8 cellular contexts compared by ENCODE assay signal in genomic region chr7:100271716-100272537, GRCh38. TPM values are rescaled to one million over a fixed set of nuclear protein-coding genes. Genes with fewer than 3 reads are reported as not detected.
DNase-seq lines count a peak whose midpoint lies in the region; ATAC-seq and TF ChIP-seq lines count a peak whose summit lies in the region.

No MANE protein-coding gene starts in this region.

- CTCF ChIA-PET in IMR-90 (lab: Yijun Ruan, JAX) = interaction anchor here (0.6 kb wide), 1 partner anchor 109 kb away, joined by 3 read pairs; no protein-coding TSS in a partner anchor
- CTCF ChIA-PET in OCI-LY7 (lab: Charles Lee; ENCODE audit: unreplicated experiment) = no interaction called here

- H3K4me2 ChIP-seq in IMR-90 (ENCODE audit: low read depth, low read length) = peak overlapping the region; percentile 61
- peak overlapping the region; percentile 66 for H3K4me2 ChIP-seq in OCI-LY7 (ENCODE audit: low read length)

- H3K18ac ChIP-seq in IMR-90 (ENCODE audit: low read depth, low read length) = no peak overlapping the region; the same call in 1 of the 2 replicates

- dilution Hi-C loops in IMR-90 (cut with HindIII; ENCODE audit: low sequenced_read_pairs, unreplicated experiment) = no loop called here

- peaks cover 13 to 25% of the 10 kb centered on the region in 2 experiments; a peak in 3 of 4 replicates for H3K79me1 ChIP-seq in IMR-90 (ENCODE audit: low read depth in 1 of 2, low read length in 2 of 2)

- H3K36me3 Mint-ChIP-seq in activated T-cell treated with anti-CD3 and anti-CD28 coated beads, Interleukin-2, amount 50 U/mL, for 24 hours (ENCODE audit: low read depth) = peaks cover 4% of the 10 kb centered on the region

- TF ChIP-seq CTCF in IMR-90 (conservative IDR thresholded peaks at IDR 0.05; ENCODE audit: low read depth, low read length) (peak; percentile 35; the same call in 1 of the 2 replicates), OCI-LY7 (conservative IDR thresholded peaks at IDR 0.05; ENCODE audit: low read length) (peak; percentile 39)

- H4K5ac ChIP-seq in IMR-90 (ENCODE audit: low read depth, low read length) = peak overlapping the region; percentile 16; the same call in 1 of the 2 replicates

- H2BK15ac ChIP-seq in IMR-90 (ENCODE audit: low read depth, low read length) = no peak overlapping the region; the same call in 2 of the 3 replicates

- H3K36me3 ChIP-seq in IMR-90 (ENCODE audit: control insufficient read depth, insufficient read depth, low read length) (no peaks in the 10 kb centered on the region; the same call in 1 of the 2 replicates), OCI-LY7 (ENCODE audit: insufficient read depth, low read length) (no peaks in the 10 kb centered on the region), muscle layer of colon (ENCODE audit: insufficient read depth, low read length) (no peaks in the 10 kb centered on the region)

- POLR2A ChIA-PET in IMR-90 (lab: Charles Lee; ENCODE audit: unreplicated experiment) (no interaction called here), OCI-LY7 (lab: Charles Lee) (no interaction called here)

- no peak overlapping the region for H2AK5ac ChIP-seq in IMR-90 (ENCODE audit: low read depth, low read length)

- H3K4me3 ChIP-seq in IMR-90 (ENCODE audit: insufficient read depth, low read depth, low read length) (peak overlapping the region; percentile 97), OCI-LY7 (ENCODE audit: low read depth, low read length, poor library complexity, severe bottlenecking) (peak overlapping the region; percentile 77), muscle layer of colon (ENCODE audit: low read depth in 1 of 2, low read length in 2 of 2) (peak overlapping the region; percentile 49 to 52)

- peak overlapping the region; percentile 69 to 71; a peak in 3 of 4 replicates for H4K8ac ChIP-seq in IMR-90 (ENCODE audit: low read depth in 2 of 2, low read length in 2 of 2)

- peak overlapping the region; percentile 75 for H3K4me3 Mint-ChIP-seq in activated T-cell treated with anti-CD3 and anti-CD28 coated beads, Interleukin-2, amount 50 U/mL, for 24 hours

- H2BK120ac ChIP-seq in IMR-90 (ENCODE audit: low read depth, low read length) = peak overlapping the region; percentile 48; the same call in 1 of the 2 replicates

- no peak overlapping the region for H3K56ac ChIP-seq in IMR-90 (ENCODE audit: extremely low read depth, insufficient read depth, low read length)

- no peaks in the 10 kb centered on the region for H3K27me3 Mint-ChIP-seq in activated T-cell treated with anti-CD3 and anti-CD28 coated beads, Interleukin-2, amount 50 U/mL, for 24 hours

- H3K9me1 ChIP-seq in IMR-90 (ENCODE audit: insufficient read depth, low read length) = no peaks in the 10 kb centered on the region

- DNase-seq in DMS153 (lab: John Stamatoyannopoulos, UW) = peak; percentile 94
- peak; percentile 93 for DNase-seq in IMR-90
- peak; percentile 97 for DNase-seq in OCI-LY7 (ENCODE audit: low spot score)
- DNase-seq in activated T-cell treated with anti-CD3 and anti-CD28 coated beads, Interleukin-2, amount 50 U/mL, for 24 hours = peak; percentile 98
- peak; percentile 96 for DNase-seq in stimulated activated CD8-positive, alpha-beta memory T cell treated with anti-CD3 and anti-CD28 coated beads, Interleukin-7, amount 100 ng/mL, for 1 hour (ENCODE audit: low read depth in 2 of 2)

- H3K23ac ChIP-seq in IMR-90 (ENCODE audit: low read depth, low read length) = peak overlapping the region; percentile 87

- TF ChIP-seq RAD21 in IMR-90 (IDR thresholded peaks at IDR 0.05; ENCODE audit: low read length) = no peak

- H3K27ac ChIP-seq in IMR-90 (ENCODE audit: insufficient read depth, low read length) = peak overlapping the region; percentile 36; the same call in 1 of the 2 replicates
- no peak overlapping the region for H3K27ac ChIP-seq in OCI-LY7 (ENCODE audit: low read depth, low read length, poor library complexity, severe bottlenecking)
- peak overlapping the region; percentile 34 for H3K27ac ChIP-seq in muscle layer of colon (ENCODE audit: low read depth, low read length)

- H3K9me2 ChIP-seq in OCI-LY7 (ENCODE audit: insufficient read depth, low read length) = no peaks in the 10 kb centered on the region

- H3K4me1 ChIP-seq in IMR-90 (ENCODE audit: control insufficient read depth, insufficient read depth, low read length) (peaks cover 3% of the 10 kb centered on the region; the same call in 1 of the 2 replicates), OCI-LY7 (ENCODE audit: insufficient read depth, low read length, poor library complexity, severe bottlenecking) (peaks cover 9% of the 10 kb centered on the region), muscle layer of colon (ENCODE audit: insufficient read depth, low read length) (no peaks in the 10 kb centered on the region)

- H3K27me3 ChIP-seq in IMR-90 (ENCODE audit: control insufficient read depth, insufficient read depth, low read length) (no peaks in the 10 kb centered on the region), muscle layer of colon (ENCODE audit: control insufficient read depth in 1 of 2, insufficient read depth in 2 of 2, low read length in 2 of 2) (no peaks in the 10 kb centered on the region)

- H3K27ac Mint-ChIP-seq in activated T-cell treated with anti-CD3 and anti-CD28 coated beads, Interleukin-2, amount 50 U/mL, for 24 hours = peak overlapping the region; percentile 61

- peak overlapping the region; percentile 77 for H3K4ac ChIP-seq in IMR-90 (ENCODE audit: low read depth, low read length)

- H3K9ac ChIP-seq in IMR-90 (ENCODE audit: low read depth, low read length) = peak overlapping the region; percentile 56
- no peak overlapping the region for H3K9ac ChIP-seq in muscle layer of colon (ENCODE audit: low read length)

- in situ Hi-C loops in IMR-90 (cut with MboI; ENCODE audit: low sequenced_read_pairs) = no loop called here

- H2AFZ ChIP-seq in IMR-90 (replicated peaks; ENCODE audit: low read length, poor library complexity) = peak overlapping the region; percentile 94
- H2AFZ ChIP-seq in OCI-LY7 (ENCODE audit: low read length) = 0 out of 2 replicates have a peak overlapping the region, but pooled peaks have one; percentile 63

- peaks cover 15% of the 10 kb centered on the region for H3K4me1 Mint-ChIP-seq in activated T-cell treated with anti-CD3 and anti-CD28 coated beads, Interleukin-2, amount 50 U/mL, for 24 hours (ENCODE audit: low read depth)

- no peaks in the 10 kb centered on the region for H3K79me2 ChIP-seq in OCI-LY7 (ENCODE audit: insufficient read depth, low read depth, low read length)

- intact Hi-C loops in IMR-90 (cut with micrococcal nuclease) = no loop called here
- intact Hi-C loops in OCI-LY7 (cut with micrococcal nuclease; ENCODE audit: unreplicated experiment) = no loop called here

- no peak for TF ChIP-seq POLR2A in IMR-90 (IDR thresholded peaks at IDR 0.05; ENCODE audit: low read depth, low read length)

- ATAC-seq in GM21528 (IDR thresholded peaks at IDR 0.05; ENCODE audit: low FRiP score, unreplicated experiment) (peak; percentile 95), IMR-90 (ENCODE audit: low read depth) (peak; percentile 90), esophagus mucosa (peak; percentile 88)

- no peaks in the 10 kb centered on the region for H3K9me3 Mint-ChIP-seq in activated T-cell treated with anti-CD3 and anti-CD28 coated beads, Interleukin-2, amount 50 U/mL, for 24 hours

- H4K20me1 ChIP-seq in IMR-90 (ENCODE audit: insufficient read depth, low read length) (peaks cover 23% of the 10 kb centered on the region), OCI-LY7 (ENCODE audit: insufficient read depth, low read length) (no peaks in the 10 kb centered on the region)

- H2AK9ac ChIP-seq in IMR-90 (replicated peaks; ENCODE audit: low read depth, low read length, poor library complexity) = peak overlapping the region; percentile 76

- no peak overlapping the region; the same call in 1 of the 2 replicates for H3K14ac ChIP-seq in IMR-90 (replicated peaks; ENCODE audit: low read depth, low read length)

- no peak overlapping the region for H2BK20ac ChIP-seq in IMR-90 (ENCODE audit: low read depth, low read length)

- H3K9me3 ChIP-seq in IMR-90 (ENCODE audit: control insufficient read depth, insufficient read depth, low read length) = no peaks in the 10 kb centered on the region
- H3K9me3 ChIP-seq in OCI-LY7 (ENCODE audit: low read length) = no peaks in the 10 kb centered on the region
- no peaks in the 10 kb centered on the region for H3K9me3 ChIP-seq in muscle layer of colon (ENCODE audit: low read length)

- no peak overlapping the region for H2BK5ac ChIP-seq in IMR-90 (ENCODE audit: low read depth, low read length, poor library complexity, severe bottlenecking)

- H4K91ac ChIP-seq in IMR-90 (ENCODE audit: insufficient read depth, low read depth, low read length) = no peak overlapping the region; the same call in 1 of the 2 replicates

- 1% methylated on average over 44 of the region's 101 CpGs; no CpG with 5 or more reads in 1 of the 2 experiments for whole genome bisulfite sequencing in IMR-90 (ENCODE audit: extremely low coverage in 2 of 2, insufficient read length in 1 of 2), 2 experiments

- BruUV-seq in IMR-90 (replicated peaks; lab: Mats Ljungman, UMichigan) (no TSS peak), OCI-LY7 (replicated peaks; lab: Mats Ljungman, UMichigan) (no TSS peak)

TF ChIP-seq in IMR-90, 13 proteins besides CTCF, POLR2A, EP300 and RAD21:
- 0 out of 2 replicates have a peak, but pooled peaks have one; percentile 36 for TF ChIP-seq MAZ (IDR thresholded peaks at IDR 0.05; ENCODE audit: borderline replicate concordance, low read depth, low read length)
- no peak for TF ChIP-seq SMC3 (IDR thresholded peaks at IDR 0.05; ENCODE audit: low read depth, low read length)

RNA-seq across cellular contexts. Expression of gene SPDYE3, which starts 35.6 kb away (rescaled TPM):
- total RNA-seq in IMR-90 (2012; rRNA removed) (not detected in 2 replicates), OCI-LY7 (2022) (not detected in 2 replicates), esophagus mucosa (not detected)
- not detected in 2 replicates for polyA plus RNA-seq in IMR-90 (2012; rRNA removed)
- not detected in 2 replicates for polyA plus RNA-seq in IMR-90 (2012; cell fraction: cytosol; rRNA removed)
- polyA plus RNA-seq in IMR-90 (2012; cell fraction: nucleus; rRNA removed; ENCODE audit: low replicate concordance) = not detected in 2 replicates
- not detected in 2 replicates for total RNA-seq in OCI-LY7 (2014; rRNA removed; shearing (Covaris generic))

RNA-seq across cellular contexts. Expression of gene PVRIG, which starts 52.2 kb away (rescaled TPM):
- not detected in 2 replicates for total RNA-seq in IMR-90 (2012; rRNA removed)
- polyA plus RNA-seq in IMR-90 (2012; rRNA removed) = not detected in 2 replicates
- not detected in 2 replicates for polyA plus RNA-seq in IMR-90 (2012; cell fraction: cytosol; rRNA removed)
- 0.05 TPM in 1 of 2 replicates, not detected in the other for polyA plus RNA-seq in IMR-90 (2012; cell fraction: nucleus; rRNA removed; ENCODE audit: low replicate concordance)
- total RNA-seq in OCI-LY7 (2014; rRNA removed; shearing (Covaris generic)) = 61.5 and 83.3 TPM in 2 replicates
- 86.6 and 99.4 TPM in 2 replicates for total RNA-seq in OCI-LY7 (2022)
- 0.36 TPM for total RNA-seq in esophagus mucosa

Comparison
In these comparisons a context has a peak if more than half of its experiments do, and no peak if none do; other contexts are left out.
1. RNA of gene PVRIG, which starts 52.2 kb away (total RNA-seq): 61.5 to 99.4 TPM in OCI-LY7; 0.36 TPM in esophagus mucosa (single experiment) and not detected in IMR-90; every median in the first group is over 10 times any median in the second.
2. Peak in every context shown above with its lines, with median percentiles within 50 percentile points of each other: DNase-seq, ATAC-seq and H3K4me3 ChIP-seq.